1 cellular context compared by ENCODE assay signal in the genomic region with DNA sequence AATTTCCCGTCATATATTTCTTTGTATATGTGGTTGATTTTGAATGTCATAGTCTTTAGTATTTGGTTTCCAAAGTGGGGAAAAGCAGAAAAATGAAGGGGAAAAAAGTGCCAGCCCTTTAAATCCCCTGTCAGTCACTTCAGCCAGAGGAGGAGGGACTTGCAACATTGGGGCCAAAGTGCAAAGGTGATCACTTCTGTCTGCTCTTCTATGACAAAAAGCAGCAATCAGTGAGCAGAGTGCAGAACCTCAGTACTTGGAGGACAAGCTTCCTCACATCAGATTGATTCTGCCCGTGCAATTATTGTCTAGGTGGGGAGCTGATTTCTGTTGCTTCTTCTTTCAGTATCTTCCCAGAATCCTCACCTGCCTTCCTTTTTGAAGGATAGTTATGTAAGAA.
TF ChIP-seq lines count a peak whose summit lies in the region.

No MANE protein-coding gene starts in this region.

TF ChIP-seq in HepG2, 621 proteins besides CTCF, POLR2A, EP300 and RAD21 (continued from another document):
- TF ChIP-seq, protein P1, sequence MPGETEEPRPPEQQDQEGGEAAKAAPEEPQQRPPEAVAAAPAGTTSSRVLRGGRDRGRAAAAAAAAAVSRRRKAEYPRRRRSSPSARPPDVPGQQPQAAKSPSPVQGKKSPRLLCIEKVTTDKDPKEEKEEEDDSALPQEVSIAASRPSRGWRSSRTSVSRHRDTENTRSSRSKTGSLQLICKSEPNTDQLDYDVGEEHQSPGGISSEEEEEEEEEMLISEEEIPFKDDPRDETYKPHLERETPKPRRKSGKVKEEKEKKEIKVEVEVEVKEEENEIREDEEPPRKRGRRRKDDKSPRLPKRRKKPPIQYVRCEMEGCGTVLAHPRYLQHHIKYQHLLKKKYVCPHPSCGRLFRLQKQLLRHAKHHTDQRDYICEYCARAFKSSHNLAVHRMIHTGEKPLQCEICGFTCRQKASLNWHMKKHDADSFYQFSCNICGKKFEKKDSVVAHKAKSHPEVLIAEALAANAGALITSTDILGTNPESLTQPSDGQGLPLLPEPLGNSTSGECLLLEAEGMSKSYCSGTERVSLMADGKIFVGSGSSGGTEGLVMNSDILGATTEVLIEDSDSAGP (CRISPR knock-in tag; IDR thresholded peaks at IDR 0.05; ENCODE audit: borderline replicate concordance), result peak; percentile 53; the same call in 1 of the 2 replicates
- TF ChIP-seq, protein P2, sequence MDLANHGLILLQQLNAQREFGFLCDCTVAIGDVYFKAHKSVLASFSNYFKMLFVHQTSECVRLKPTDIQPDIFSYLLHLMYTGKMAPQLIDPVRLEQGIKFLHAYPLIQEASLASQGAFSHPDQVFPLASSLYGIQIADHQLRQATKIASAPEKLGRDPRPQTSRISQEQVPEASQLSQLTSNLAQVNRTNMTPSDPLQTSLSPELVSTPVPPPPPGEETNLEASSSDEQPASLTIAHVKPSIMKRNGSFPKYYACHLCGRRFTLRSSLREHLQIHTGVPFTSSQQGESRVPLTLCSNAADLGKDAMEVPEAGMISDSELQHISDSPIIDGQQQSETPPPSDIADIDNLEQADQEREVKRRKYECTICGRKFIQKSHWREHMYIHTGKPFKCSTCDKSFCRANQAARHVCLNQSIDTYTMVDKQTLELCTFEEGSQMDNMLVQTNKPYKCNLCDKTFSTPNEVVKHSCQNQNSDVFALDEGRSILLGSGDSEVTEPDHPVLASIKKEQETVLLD (CRISPR knock-in tag; IDR thresholded peaks at IDR 0.05; ENCODE audit: low read depth), result no peak
- TF ChIP-seq ZNF589 (CRISPR knock-in tag; conservative IDR thresholded peaks at IDR 0.05), result no peak
- TF ChIP-seq, protein P3, sequence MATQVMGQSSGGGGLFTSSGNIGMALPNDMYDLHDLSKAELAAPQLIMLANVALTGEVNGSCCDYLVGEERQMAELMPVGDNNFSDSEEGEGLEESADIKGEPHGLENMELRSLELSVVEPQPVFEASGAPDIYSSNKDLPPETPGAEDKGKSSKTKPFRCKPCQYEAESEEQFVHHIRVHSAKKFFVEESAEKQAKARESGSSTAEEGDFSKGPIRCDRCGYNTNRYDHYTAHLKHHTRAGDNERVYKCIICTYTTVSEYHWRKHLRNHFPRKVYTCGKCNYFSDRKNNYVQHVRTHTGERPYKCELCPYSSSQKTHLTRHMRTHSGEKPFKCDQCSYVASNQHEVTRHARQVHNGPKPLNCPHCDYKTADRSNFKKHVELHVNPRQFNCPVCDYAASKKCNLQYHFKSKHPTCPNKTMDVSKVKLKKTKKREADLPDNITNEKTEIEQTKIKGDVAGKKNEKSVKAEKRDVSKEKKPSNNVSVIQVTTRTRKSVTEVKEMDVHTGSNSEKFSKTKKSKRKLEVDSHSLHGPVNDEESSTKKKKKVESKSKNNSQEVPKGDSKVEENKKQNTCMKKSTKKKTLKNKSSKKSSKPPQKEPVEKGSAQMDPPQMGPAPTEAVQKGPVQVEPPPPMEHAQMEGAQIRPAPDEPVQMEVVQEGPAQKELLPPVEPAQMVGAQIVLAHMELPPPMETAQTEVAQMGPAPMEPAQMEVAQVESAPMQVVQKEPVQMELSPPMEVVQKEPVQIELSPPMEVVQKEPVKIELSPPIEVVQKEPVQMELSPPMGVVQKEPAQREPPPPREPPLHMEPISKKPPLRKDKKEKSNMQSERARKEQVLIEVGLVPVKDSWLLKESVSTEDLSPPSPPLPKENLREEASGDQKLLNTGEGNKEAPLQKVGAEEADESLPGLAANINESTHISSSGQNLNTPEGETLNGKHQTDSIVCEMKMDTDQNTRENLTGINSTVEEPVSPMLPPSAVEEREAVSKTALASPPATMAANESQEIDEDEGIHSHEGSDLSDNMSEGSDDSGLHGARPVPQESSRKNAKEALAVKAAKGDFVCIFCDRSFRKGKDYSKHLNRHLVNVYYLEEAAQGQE (IDR thresholded peaks at IDR 0.05; ENCODE audit: borderline replicate concordance in 1 of 2, low read depth in 1 of 2, low read length in 2 of 2), result 0 out of 4 replicates have a peak, but pooled peaks of 1 of the 2 experiments have one; percentile 15
- TF ChIP-seq, protein P4, sequence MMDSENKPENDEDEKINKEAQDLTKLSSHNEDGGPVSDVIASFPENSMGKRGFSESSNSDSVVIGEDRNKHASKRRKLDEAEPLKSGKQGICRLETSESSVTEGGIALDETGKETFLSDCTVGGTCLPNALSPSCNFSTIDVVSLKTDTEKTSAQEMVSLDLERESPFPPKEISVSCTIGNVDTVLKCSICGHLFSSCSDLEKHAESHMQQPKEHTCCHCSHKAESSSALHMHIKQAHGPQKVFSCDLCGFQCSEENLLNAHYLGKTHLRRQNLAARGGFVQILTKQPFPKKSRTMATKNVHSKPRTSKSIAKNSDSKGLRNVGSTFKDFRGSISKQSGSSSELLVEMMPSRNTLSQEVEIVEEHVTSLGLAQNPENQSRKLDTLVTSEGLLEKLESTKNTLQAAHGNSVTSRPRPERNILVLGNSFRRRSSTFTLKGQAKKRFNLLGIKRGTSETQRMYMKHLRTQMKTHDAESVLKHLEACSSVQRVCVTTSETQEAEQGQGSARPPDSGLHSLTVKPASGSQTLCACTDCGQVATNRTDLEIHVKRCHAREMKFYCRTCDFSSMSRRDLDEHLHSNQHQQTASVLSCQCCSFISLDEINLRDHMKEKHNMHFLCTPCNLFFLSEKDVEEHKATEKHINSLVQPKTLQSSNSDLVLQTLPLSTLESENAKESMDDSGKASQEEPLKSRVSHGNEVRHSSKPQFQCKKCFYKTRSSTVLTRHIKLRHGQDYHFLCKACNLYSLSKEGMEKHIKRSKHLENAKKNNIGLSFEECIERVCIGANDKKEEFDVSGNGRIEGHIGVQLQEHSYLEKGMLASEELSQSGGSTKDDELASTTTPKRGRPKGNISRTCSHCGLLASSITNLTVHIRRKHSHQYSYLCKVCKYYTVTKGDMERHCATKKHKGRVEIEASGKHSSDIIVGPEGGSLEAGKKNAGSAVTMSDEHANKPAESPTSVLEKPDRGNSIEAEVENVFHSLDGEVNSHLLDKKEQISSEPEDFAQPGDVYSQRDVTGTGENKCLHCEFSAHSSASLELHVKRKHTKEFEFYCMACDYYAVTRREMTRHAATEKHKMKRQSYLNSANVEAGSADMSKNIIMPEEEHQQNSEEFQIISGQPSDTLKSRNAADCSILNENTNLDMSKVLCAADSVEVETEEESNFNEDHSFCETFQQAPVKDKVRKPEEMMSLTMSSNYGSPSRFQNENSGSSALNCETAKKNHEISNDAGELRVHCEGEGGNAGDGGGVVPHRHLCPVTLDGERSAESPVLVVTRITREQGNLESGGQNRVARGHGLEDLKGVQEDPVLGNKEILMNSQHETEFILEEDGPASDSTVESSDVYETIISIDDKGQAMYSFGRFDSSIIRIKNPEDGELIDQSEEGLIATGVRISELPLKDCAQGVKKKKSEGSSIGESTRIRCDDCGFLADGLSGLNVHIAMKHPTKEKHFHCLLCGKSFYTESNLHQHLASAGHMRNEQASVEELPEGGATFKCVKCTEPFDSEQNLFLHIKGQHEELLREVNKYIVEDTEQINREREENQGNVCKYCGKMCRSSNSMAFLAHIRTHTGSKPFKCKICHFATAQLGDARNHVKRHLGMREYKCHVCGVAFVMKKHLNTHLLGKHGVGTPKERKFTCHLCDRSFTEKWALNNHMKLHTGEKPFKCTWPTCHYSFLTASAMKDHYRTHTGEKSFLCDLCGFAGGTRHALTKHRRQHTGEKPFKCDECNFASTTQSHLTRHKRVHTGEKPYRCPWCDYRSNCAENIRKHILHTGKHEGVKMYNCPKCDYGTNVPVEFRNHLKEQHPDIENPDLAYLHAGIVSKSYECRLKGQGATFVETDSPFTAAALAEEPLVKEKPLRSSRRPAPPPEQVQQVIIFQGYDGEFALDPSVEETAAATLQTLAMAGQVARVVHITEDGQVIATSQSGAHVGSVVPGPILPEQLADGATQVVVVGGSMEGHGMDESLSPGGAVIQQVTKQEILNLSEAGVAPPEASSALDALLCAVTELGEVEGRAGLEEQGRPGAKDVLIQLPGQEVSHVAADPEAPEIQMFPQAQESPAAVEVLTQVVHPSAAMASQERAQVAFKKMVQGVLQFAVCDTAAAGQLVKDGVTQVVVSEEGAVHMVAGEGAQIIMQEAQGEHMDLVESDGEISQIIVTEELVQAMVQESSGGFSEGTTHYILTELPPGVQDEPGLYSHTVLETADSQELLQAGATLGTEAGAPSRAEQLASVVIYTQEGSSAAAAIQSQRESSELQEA (CRISPR knock-in tag; IDR thresholded peaks at IDR 0.05; ENCODE audit: not compliant biosample characterization), result no peak
- TF ChIP-seq, protein P5, sequence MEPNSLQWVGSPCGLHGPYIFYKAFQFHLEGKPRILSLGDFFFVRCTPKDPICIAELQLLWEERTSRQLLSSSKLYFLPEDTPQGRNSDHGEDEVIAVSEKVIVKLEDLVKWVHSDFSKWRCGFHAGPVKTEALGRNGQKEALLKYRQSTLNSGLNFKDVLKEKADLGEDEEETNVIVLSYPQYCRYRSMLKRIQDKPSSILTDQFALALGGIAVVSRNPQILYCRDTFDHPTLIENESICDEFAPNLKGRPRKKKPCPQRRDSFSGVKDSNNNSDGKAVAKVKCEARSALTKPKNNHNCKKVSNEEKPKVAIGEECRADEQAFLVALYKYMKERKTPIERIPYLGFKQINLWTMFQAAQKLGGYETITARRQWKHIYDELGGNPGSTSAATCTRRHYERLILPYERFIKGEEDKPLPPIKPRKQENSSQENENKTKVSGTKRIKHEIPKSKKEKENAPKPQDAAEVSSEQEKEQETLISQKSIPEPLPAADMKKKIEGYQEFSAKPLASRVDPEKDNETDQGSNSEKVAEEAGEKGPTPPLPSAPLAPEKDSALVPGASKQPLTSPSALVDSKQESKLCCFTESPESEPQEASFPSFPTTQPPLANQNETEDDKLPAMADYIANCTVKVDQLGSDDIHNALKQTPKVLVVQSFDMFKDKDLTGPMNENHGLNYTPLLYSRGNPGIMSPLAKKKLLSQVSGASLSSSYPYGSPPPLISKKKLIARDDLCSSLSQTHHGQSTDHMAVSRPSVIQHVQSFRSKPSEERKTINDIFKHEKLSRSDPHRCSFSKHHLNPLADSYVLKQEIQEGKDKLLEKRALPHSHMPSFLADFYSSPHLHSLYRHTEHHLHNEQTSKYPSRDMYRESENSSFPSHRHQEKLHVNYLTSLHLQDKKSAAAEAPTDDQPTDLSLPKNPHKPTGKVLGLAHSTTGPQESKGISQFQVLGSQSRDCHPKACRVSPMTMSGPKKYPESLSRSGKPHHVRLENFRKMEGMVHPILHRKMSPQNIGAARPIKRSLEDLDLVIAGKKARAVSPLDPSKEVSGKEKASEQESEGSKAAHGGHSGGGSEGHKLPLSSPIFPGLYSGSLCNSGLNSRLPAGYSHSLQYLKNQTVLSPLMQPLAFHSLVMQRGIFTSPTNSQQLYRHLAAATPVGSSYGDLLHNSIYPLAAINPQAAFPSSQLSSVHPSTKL (CRISPR knock-in tag; IDR thresholded peaks at IDR 0.05), result peak; percentile 85
- TF ChIP-seq NCOA2 (CRISPR knock-in tag; IDR thresholded peaks at IDR 0.05), result 0 out of 2 replicates have a peak, but pooled peaks have one; percentile 36
- TF ChIP-seq PAWR (CRISPR knock-in tag; IDR thresholded peaks at IDR 0.05; ENCODE audit: borderline replicate concordance), result no peak
- peak; percentile 59 for TF ChIP-seq RARA (CRISPR knock-in tag; IDR thresholded peaks at IDR 0.05)
- no peak for TF ChIP-seq ZNF746 (CRISPR knock-in tag; IDR thresholded peaks at IDR 0.05)
- TF ChIP-seq ZSCAN25 (CRISPR knock-in tag; IDR thresholded peaks at IDR 0.05), result no peak
- TF ChIP-seq, protein P6, sequence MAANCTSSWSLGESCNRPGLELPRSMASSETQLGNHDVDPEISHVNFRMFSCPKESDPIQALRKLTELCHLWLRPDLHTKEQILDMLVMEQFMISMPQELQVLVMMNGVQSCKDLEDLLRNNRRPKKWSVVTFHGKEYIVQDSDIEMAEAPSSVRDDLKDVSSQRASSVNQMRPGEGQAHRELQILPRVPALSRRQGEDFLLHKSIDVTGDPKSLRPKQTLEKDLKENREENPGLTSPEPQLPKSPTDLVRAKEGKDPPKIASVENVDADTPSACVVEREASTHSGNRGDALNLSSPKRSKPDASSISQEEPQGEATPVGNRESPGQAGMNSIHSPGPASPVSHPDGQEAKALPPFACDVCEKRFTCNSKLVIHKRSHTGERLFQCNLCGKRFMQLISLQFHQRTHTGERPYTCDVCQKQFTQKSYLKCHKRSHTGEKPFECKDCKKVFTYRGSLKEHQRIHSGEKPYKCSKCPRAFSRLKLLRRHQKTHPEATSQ (CRISPR knock-in tag; IDR thresholded peaks at IDR 0.05; ENCODE audit: borderline replicate concordance), result peak; percentile 73; the same call in 1 of the 2 replicates
- no peak for TF ChIP-seq PRMT3 (CRISPR knock-in tag; IDR thresholded peaks at IDR 0.05; ENCODE audit: borderline replicate concordance, low read depth)
- peak; percentile 88 for TF ChIP-seq POGZ (CRISPR knock-in tag; IDR thresholded peaks at IDR 0.05)
- TF ChIP-seq, protein P7, sequence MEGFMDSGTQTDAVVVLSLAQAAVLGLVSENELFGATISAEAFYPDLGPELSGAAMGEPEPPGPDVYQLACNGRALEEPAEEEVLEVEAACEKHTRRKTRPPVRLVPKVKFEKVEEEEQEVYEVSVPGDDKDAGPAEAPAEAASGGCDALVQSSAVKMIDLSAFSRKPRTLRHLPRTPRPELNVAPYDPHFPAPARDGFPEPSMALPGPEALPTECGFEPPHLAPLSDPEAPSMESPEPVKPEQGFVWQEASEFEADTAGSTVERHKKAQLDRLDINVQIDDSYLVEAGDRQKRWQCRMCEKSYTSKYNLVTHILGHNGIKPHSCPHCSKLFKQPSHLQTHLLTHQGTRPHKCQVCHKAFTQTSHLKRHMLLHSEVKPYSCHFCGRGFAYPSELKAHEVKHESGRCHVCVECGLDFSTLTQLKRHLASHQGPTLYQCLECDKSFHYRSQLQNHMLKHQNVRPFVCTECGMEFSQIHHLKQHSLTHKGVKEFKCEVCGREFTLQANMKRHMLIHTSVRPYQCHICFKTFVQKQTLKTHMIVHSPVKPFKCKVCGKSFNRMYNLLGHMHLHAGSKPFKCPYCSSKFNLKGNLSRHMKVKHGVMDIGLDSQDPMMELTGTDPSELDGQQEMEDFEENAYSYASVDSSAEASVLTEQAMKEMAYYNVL (CRISPR knock-in tag; IDR thresholded peaks at IDR 0.05; ENCODE audit: borderline replicate concordance), result peak; percentile 40; the same call in 1 of the 2 replicates
- peak; percentile 63 for TF ChIP-seq NR2F2 (IDR thresholded peaks at IDR 0.05; ENCODE audit: borderline replicate concordance, low read depth)
- TF ChIP-seq KMT2B (CRISPR knock-in tag; IDR thresholded peaks at IDR 0.05), result no peak; the same call in 1 of the 2 replicates
- TF ChIP-seq, protein P8, sequence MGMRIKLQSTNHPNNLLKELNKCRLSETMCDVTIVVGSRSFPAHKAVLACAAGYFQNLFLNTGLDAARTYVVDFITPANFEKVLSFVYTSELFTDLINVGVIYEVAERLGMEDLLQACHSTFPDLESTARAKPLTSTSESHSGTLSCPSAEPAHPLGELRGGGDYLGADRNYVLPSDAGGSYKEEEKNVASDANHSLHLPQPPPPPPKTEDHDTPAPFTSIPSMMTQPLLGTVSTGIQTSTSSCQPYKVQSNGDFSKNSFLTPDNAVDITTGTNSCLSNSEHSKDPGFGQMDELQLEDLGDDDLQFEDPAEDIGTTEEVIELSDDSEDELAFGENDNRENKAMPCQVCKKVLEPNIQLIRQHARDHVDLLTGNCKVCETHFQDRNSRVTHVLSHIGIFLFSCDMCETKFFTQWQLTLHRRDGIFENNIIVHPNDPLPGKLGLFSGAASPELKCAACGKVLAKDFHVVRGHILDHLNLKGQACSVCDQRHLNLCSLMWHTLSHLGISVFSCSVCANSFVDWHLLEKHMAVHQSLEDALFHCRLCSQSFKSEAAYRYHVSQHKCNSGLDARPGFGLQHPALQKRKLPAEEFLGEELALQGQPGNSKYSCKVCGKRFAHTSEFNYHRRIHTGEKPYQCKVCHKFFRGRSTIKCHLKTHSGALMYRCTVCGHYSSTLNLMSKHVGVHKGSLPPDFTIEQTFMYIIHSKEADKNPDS (CRISPR knock-in tag; IDR thresholded peaks at IDR 0.05), result no peak
- TF ChIP-seq KMT2A (CRISPR knock-in tag; IDR thresholded peaks at IDR 0.05), result 0 out of 2 replicates have a peak, but pooled peaks have one; percentile 23
- peak; percentile 45; the same call in 1 of the 2 replicates for TF ChIP-seq SIX1 (CRISPR knock-in tag; IDR thresholded peaks at IDR 0.05; ENCODE audit: borderline replicate concordance)
